19 cellular contexts compared by ENCODE assay signal in the genomic region with DNA sequence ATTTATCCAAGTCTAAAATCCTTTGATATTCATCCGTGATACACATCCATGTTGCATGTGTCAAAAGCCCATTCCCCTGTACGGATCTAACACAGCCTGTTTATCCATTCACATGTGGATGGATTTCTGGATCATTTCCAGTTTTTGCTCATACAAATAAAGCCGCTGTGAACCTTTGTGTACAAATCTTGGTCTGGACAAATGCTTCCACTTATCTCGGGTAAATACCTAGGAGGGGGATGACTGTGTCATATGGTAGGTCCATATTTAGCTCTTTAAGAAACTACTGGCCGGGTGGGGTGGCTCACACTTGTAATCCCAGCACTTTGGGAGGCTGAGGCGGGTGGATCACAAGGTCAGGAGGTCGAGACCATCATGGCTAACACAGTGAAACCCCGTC. TPM values are rescaled to one million over a fixed set of nuclear protein-coding genes. Genes with fewer than 3 reads are reported as not detected.
A peak's percentile ranks its signal among the peaks of the same experiment; 100 is the strongest.
DNase-seq lines count a peak whose midpoint lies in the region; ATAC-seq and TF ChIP-seq lines count a peak whose summit lies in the region.
"Had no signal": no experiment of that assay in that cellular context is flagged by ENCODE, and none has a peak within 500 bp of the region (broad histone marks: within the 10 kb centered on the region; RNA-seq: fewer than 3 reads in every experiment).

No MANE protein-coding gene starts in this region.

- POLR2A ChIA-PET in OCI-LY7 (lab: Charles Lee) = interaction anchor here (0.6 to 0.7 kb wide), 2 partner anchors 24 to 263 kb away, joined by 3 to 5 read pairs; no protein-coding TSS in a partner anchor

- no peaks in the 10 kb centered on the region for H4K20me1 ChIP-seq in OCI-LY7 (ENCODE audit: insufficient read depth, low read length)

- H3K9me2 ChIP-seq in OCI-LY7 (ENCODE audit: insufficient read depth, low read length) = no peaks in the 10 kb centered on the region

- TF ChIP-seq CTCF in fibroblast of villous mesenchyme (IDR thresholded peaks at IDR 0.05; ENCODE audit: insufficient read depth, low read depth, low read length) (no peak), upper lobe of right lung (IDR thresholded peaks at IDR 0.05) (no peak), OCI-LY7 (conservative IDR thresholded peaks at IDR 0.05; ENCODE audit: low read length) (no peak)

- ATAC-seq in upper lobe of right lung = peak; percentile 47
- no peak for ATAC-seq in left lobe of liver
- ATAC-seq: GM12878 had no signal

- no peaks in the 10 kb centered on the region for H3K27me3 ChIP-seq in upper lobe of right lung
- H3K27me3 ChIP-seq: BE2C had no signal

- H3K9me3 ChIP-seq in upper lobe of right lung (no peaks in the 10 kb centered on the region), OCI-LY7 (ENCODE audit: low read length) (peaks cover 24% of the 10 kb centered on the region)
- H3K9me3 ChIP-seq: BE2C had no signal

- CTCF ChIA-PET in OCI-LY7 (lab: Charles Lee; ENCODE audit: unreplicated experiment) = no interaction called here

- no peak overlapping the region for H2AFZ ChIP-seq in OCI-LY7 (ENCODE audit: low read length)

- H3K36me3 ChIP-seq in upper lobe of right lung = peaks cover 20% of the 10 kb centered on the region
- H3K36me3 ChIP-seq in OCI-LY7 (ENCODE audit: insufficient read depth, low read length) = peaks cover 57% of the 10 kb centered on the region

- no peaks in the 10 kb centered on the region for H3K79me2 ChIP-seq in OCI-LY7 (ENCODE audit: insufficient read depth, low read depth, low read length)

- H3K27ac ChIP-seq in upper lobe of right lung (peak overlapping the region; percentile 11), OCI-LY7 (ENCODE audit: low read depth, low read length, poor library complexity, severe bottlenecking) (no peak overlapping the region)

- DNase-seq in DMS153 (lab: John Stamatoyannopoulos, UW) (peak; percentile 44), DMS153 treated with DMSO at 0.1 percent for 48 hours (lab: John Stamatoyannopoulos, UW; ENCODE audit: unreplicated experiment) (no peak), NCI-H69 (lab: John Stamatoyannopoulos, UW) (peak; percentile 82), fibroblast of villous mesenchyme (ENCODE audit: low read depth) (peak; percentile 12), upper lobe of right lung (no peak), left lobe of liver (ENCODE audit: low spot score) (no peak), NCI-H1417 treated with DMSO at 0.1 percent for 48 hours (lab: John Stamatoyannopoulos, UW) (no peak), OCI-LY7 (ENCODE audit: low spot score) (no peak)
- DNase-seq: 8988T; BE2C; CD4-positive, alpha-beta T cell; GDM1; GOT3; KBM-7; NCI-H1436 treated with DMSO at 0.1 percent for 48 hours; NCI-H446 treated with DMSO at 0.1 percent for 48 hours; NK-92 treated with Interleukin-12 subunit alpha and Interleukin-12 subunit beta, amount 100 ng/mL, for 24 hours; RPMI8226 had no signal

- H3K4me2 ChIP-seq in OCI-LY7 (ENCODE audit: low read length) = no peak overlapping the region

- H3K4me1 ChIP-seq in upper lobe of right lung = no peaks in the 10 kb centered on the region
- H3K4me1 ChIP-seq in OCI-LY7 (ENCODE audit: insufficient read depth, low read length, poor library complexity, severe bottlenecking) = no peaks in the 10 kb centered on the region
- H3K4me1 ChIP-seq: BE2C had no signal

- H3K4me3 ChIP-seq in fibroblast of villous mesenchyme (ENCODE audit: low read depth, low read length) (no peak overlapping the region), upper lobe of right lung (no peak overlapping the region), OCI-LY7 (ENCODE audit: low read depth, low read length, poor library complexity, severe bottlenecking) (no peak overlapping the region)
- H3K4me3 ChIP-seq: GM12878 had no signal

- intact Hi-C loops in upper lobe of right lung (cut with DNase I) (no loop called here), OCI-LY7 (cut with micrococcal nuclease; ENCODE audit: unreplicated experiment) (loop anchor here (5.0 kb wide), 1 partner anchor 78 kb away; no protein-coding TSS in a partner anchor)

- no TSS peak for BruUV-seq in OCI-LY7 (replicated peaks; lab: Mats Ljungman, UMichigan)

RNA-seq across cellular contexts. Expression of a gene that starts 6.3 kb away (rescaled TPM):
- total RNA-seq in fibroblast of villous mesenchyme (22.5 and 29.6 TPM in 2 replicates), upper lobe of right lung (84.5 TPM), left lobe of liver (46.2 TPM), OCI-LY7 (2022) (134 and 145 TPM in 2 replicates)
- 57.0 and 87.8 TPM in 2 replicates for total RNA-seq in OCI-LY7 (2014; rRNA removed; shearing (Covaris generic))

RNA-seq across cellular contexts. Expression of a gene that starts 10.1 kb away (rescaled TPM):
- total RNA-seq in fibroblast of villous mesenchyme = 2.2 and 2.9 TPM in 2 replicates
- total RNA-seq in upper lobe of right lung = 27.4 TPM
- 64.1 TPM for total RNA-seq in left lobe of liver
- total RNA-seq in OCI-LY7 (2014; rRNA removed; shearing (Covaris generic)) = 3.8 and 5.0 TPM in 2 replicates
- total RNA-seq in OCI-LY7 (2022) = 31.2 and 32.3 TPM in 2 replicates

RNA-seq across cellular contexts. Expression of a gene that starts 29.0 kb away (rescaled TPM):
- total RNA-seq in fibroblast of villous mesenchyme (11.2 and 12.2 TPM in 2 replicates), upper lobe of right lung (21.4 TPM), left lobe of liver (14.0 TPM), OCI-LY7 (2022) (91.8 and 99.4 TPM in 2 replicates)
- total RNA-seq in OCI-LY7 (2014; rRNA removed; shearing (Covaris generic)) = 52.1 and 56.5 TPM in 2 replicates

RNA-seq across cellular contexts. Expression of a gene that starts 47.0 kb away (rescaled TPM):
- total RNA-seq in fibroblast of villous mesenchyme (3.9 and 7.3 TPM in 2 replicates), upper lobe of right lung (11.5 TPM), left lobe of liver (12.9 TPM), OCI-LY7 (2022) (20.7 and 21.4 TPM in 2 replicates)
- 10.1 and 22.1 TPM in 2 replicates for total RNA-seq in OCI-LY7 (2014; rRNA removed; shearing (Covaris generic))

Comparison
In these comparisons a context has a peak if more than half of its experiments do, and no peak if none do; other contexts are left out.
1. DNase-seq: peak in DMS153 (single experiment), NCI-H69 (single experiment) and fibroblast of villous mesenchyme (single experiment); none in DMS153 treated with DMSO at 0.1 percent for 48 hours (single experiment), upper lobe of right lung (single experiment), left lobe of liver (single experiment), NCI-H1417 treated with DMSO at 0.1 percent for 48 hours (single experiment) and OCI-LY7 (single experiment).